8 cellular contexts compared by ENCODE assay signal in genomic region chr19:38634757-38635482, GRCh38. TPM values are rescaled to one million over a fixed set of nuclear protein-coding genes. Genes with fewer than 3 reads are reported as not detected.
DNase-seq lines count a peak whose midpoint lies in the region; ATAC-seq and TF ChIP-seq lines count a peak whose summit lies in the region.

No MANE protein-coding gene starts in this region.

- DNase-seq in SHP77 (lab: John Stamatoyannopoulos, UW) (peak; percentile 16 to 36), SHP77 treated with DMSO at 0.1 percent for 48 hours (lab: John Stamatoyannopoulos, UW) (no peak), NCI-H526 treated with DMSO at 0.1 percent for 48 hours (lab: John Stamatoyannopoulos, UW) (peak; percentile 10), mesothelial cell of epicardium (ENCODE audit: low spot score in 2 of 2, unreplicated experiment in 2 of 2) (peak; percentile 59 to 88)
- peak; percentile 81 for DNase-seq in activated CD8-positive, alpha-beta T cell treated with anti-CD3 and anti-CD28 coated beads, Interleukin-2, amount 10 ng/mL, durations not matched to agents 7 days and 5 days
- peak; percentile 60 for DNase-seq in effector CD8-positive, alpha-beta T cell (lab: John Stamatoyannopoulos, UW)
- DNase-seq in stimulated activated CD8-positive, alpha-beta memory T cell treated with anti-CD3 and anti-CD28 coated beads, Interleukin-7, amount 100 ng/mL, for 24 hours (ENCODE audit: low read depth) = peak; percentile 51

- H3K27ac Mint-ChIP-seq in activated CD8-positive, alpha-beta T cell treated with anti-CD3 and anti-CD28 coated beads, Interleukin-2, amount 10 ng/mL, durations not matched to agents 7 days and 5 days = peak overlapping the region; percentile 83
- H3K27ac Mint-ChIP-seq in mesothelial cell of epicardium = peak overlapping the region; percentile 54

- H3K27me3 Mint-ChIP-seq in activated CD8-positive, alpha-beta T cell treated with anti-CD3 and anti-CD28 coated beads, Interleukin-2, amount 10 ng/mL, durations not matched to agents 7 days and 5 days (ENCODE audit: low read depth) = no peaks in the 10 kb centered on the region
- H3K27me3 Mint-ChIP-seq in mesothelial cell of epicardium (ENCODE audit: low read depth) = no peaks in the 10 kb centered on the region

- peak; percentile 89 for TF ChIP-seq CTCF in mesothelial cell of epicardium (IDR thresholded peaks at IDR 0.05; ENCODE audit: unreplicated experiment)

- H3K4me3 Mint-ChIP-seq in activated CD8-positive, alpha-beta T cell treated with anti-CD3 and anti-CD28 coated beads, Interleukin-2, amount 10 ng/mL, durations not matched to agents 7 days and 5 days = no peak overlapping the region
- H3K4me3 Mint-ChIP-seq in mesothelial cell of epicardium = no peak overlapping the region

- H3K9me3 Mint-ChIP-seq in activated CD8-positive, alpha-beta T cell treated with anti-CD3 and anti-CD28 coated beads, Interleukin-2, amount 10 ng/mL, durations not matched to agents 7 days and 5 days (ENCODE audit: insufficient read depth) = no peaks in the 10 kb centered on the region
- H3K9me3 Mint-ChIP-seq in mesothelial cell of epicardium = no peaks in the 10 kb centered on the region

- H3K4me1 Mint-ChIP-seq in activated CD8-positive, alpha-beta T cell treated with anti-CD3 and anti-CD28 coated beads, Interleukin-2, amount 10 ng/mL, durations not matched to agents 7 days and 5 days (ENCODE audit: low read depth) = peaks cover 36% of the 10 kb centered on the region
- H3K4me1 Mint-ChIP-seq in mesothelial cell of epicardium = peaks cover 2% of the 10 kb centered on the region

- POLR2A ChIA-PET in activated CD8-positive, alpha-beta T cell treated with anti-CD3 and anti-CD28 coated beads, Interleukin-2, amount 10 ng/mL, durations not matched to agents 7 days and 5 days (lab: Charles Lee) = interaction anchor here (1.0 kb wide), 1 partner anchor 119 kb away, joined by 3 read pairs; no protein-coding TSS in a partner anchor

- CTCF ChIA-PET in activated CD8-positive, alpha-beta T cell treated with anti-CD3 and anti-CD28 coated beads, Interleukin-2, amount 10 ng/mL, durations not matched to agents 7 days and 5 days (lab: Charles Lee) = interaction anchor here (0.7 to 6.2 kb wide), 40 partner anchors 9 to 335 kb away, joined by 3 to 72 read pairs (median 5); partner anchors contain the start of genes ACTN4, EIF3K, FAM98C and MAP4K1

- peak; percentile 21 for ATAC-seq in activated CD8-positive, alpha-beta T cell treated with anti-CD3 and anti-CD28 coated beads, Interleukin-2, amount 10 ng/mL, durations not matched to agents 7 days and 5 days
- ATAC-seq in HG03460 (IDR thresholded peaks at IDR 0.05; ENCODE audit: unreplicated experiment) = no peak

- peaks cover 50% of the 10 kb centered on the region for H3K36me3 Mint-ChIP-seq in activated CD8-positive, alpha-beta T cell treated with anti-CD3 and anti-CD28 coated beads, Interleukin-2, amount 10 ng/mL, durations not matched to agents 7 days and 5 days (ENCODE audit: low read depth)
- H3K36me3 Mint-ChIP-seq in mesothelial cell of epicardium = peaks cover 17% of the 10 kb centered on the region

RNA-seq across cellular contexts. Expression of gene ACTN4, which starts 12.5 kb away (rescaled TPM):
- 100 to 1,000 TPM; 357 to 373 TPM for total RNA-seq in activated CD8-positive, alpha-beta T cell treated with anti-CD3 and anti-CD28 coated beads, Interleukin-2, amount 10 ng/mL, durations not matched to agents 7 days and 5 days
- 452 to 469 TPM (median 460 TPM) in 3 replicates for total RNA-seq in mesothelial cell of epicardium

RNA-seq across cellular contexts. Expression of gene EIF3K, which starts 15.9 kb away (rescaled TPM):
- 100 to 1,000 TPM; 325 to 352 TPM for total RNA-seq in activated CD8-positive, alpha-beta T cell treated with anti-CD3 and anti-CD28 coated beads, Interleukin-2, amount 10 ng/mL, durations not matched to agents 7 days and 5 days
- 198 to 213 TPM (median 201 TPM) in 3 replicates for total RNA-seq in mesothelial cell of epicardium

RNA-seq across cellular contexts. Expression of gene MAP4K1, which starts 17.2 kb away (rescaled TPM):
- total RNA-seq in activated CD8-positive, alpha-beta T cell treated with anti-CD3 and anti-CD28 coated beads, Interleukin-2, amount 10 ng/mL, durations not matched to agents 7 days and 5 days = 100 to 1,000 TPM; 259 to 269 TPM
- 3.9 to 5.6 TPM (median 4.9 TPM) in 3 replicates for total RNA-seq in mesothelial cell of epicardium

Comparison
In these comparisons a context has a peak if more than half of its experiments do, and no peak if none do; other contexts are left out.
1. RNA of gene MAP4K1, which starts 17.2 kb away (total RNA-seq): 259 to 269 TPM in activated CD8-positive, alpha-beta T cell treated with anti-CD3 and anti-CD28 coated beads, Interleukin-2, amount 10 ng/mL, durations not matched to agents 7 days and 5 days; 3.9 to 5.6 TPM in mesothelial cell of epicardium; every median in the first group is over 10 times any median in the second.